Comparison of ENCODE assay signal across 13 cellular contexts in the genomic region with DNA sequence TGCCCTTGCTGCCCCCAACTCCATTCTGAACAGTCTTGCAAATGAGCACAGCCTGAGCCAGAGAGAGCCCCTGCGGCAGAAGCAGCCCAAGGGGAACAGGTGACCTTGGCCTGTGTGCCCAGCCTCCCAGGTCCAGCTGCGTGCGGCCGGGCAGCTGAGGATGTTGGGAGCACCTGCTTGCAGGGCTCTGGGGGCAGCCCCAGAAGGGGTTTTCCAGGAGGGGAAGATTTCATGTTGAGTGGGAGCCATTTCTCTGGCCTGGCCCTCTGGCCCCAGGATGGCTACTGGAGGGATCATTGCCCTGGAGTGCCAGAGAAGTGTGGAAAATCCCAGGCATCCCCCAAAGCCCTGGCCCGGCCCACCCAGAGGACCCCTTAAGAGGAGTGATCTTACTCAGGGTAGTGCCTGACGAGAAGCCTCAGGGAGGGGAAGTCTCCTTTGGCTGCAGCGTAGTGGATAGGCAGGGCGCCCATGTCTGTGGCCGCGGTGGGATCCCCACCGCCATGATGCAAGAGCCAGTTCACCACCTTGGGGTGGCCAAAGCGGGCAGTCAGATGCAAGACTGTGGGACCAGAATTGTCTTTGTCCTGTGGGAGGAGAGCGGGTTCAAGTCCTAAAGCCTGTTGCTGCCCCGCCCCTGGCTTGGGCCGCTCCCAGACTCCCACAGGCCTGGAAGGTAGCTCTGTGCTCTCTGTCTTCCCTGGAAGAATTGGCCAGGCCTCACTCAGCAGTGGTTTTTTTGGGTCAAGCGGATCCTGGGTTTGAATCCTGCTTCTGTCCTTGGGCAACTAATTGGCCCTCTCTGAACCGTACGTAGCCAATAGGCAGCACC. TPM values are rescaled to one million over a fixed set of nuclear protein-coding genes. Genes with fewer than 3 reads are reported as not detected.
DNase-seq lines count a peak whose midpoint lies in the region; ATAC-seq and TF ChIP-seq lines count a peak whose summit lies in the region.
"Had no signal": no experiment of that assay in that cellular context is flagged by ENCODE, and none has a peak within 500 bp of the region (broad histone marks: within the 10 kb centered on the region; RNA-seq: fewer than 3 reads in every experiment).

No MANE protein-coding gene starts in this region.

- POLR2A ChIA-PET in activated CD4-positive, alpha-beta memory T cell treated with anti-CD3 and anti-CD28 coated beads, Interleukin-2, amount 10 ng/mL, durations not matched to agents 7 days and 5 days (lab: Charles Lee): interaction anchor here (0.8 kb wide), 1 partner anchor 8 kb away, joined by 3 read pairs; no protein-coding TSS in a partner anchor
- POLR2A ChIA-PET in activated CD4-positive, alpha-beta memory T cell treated with anti-CD3 and anti-CD28 coated beads for 36 hours (lab: Charles Lee): interaction anchor here (1.4 kb wide), 1 partner anchor 9 kb away, joined by 4 read pairs; no protein-coding TSS in a partner anchor

- no peaks in the 10 kb centered on the region for H3K9me3 Mint-ChIP-seq in activated CD4-positive, alpha-beta memory T cell treated with anti-CD3 and anti-CD28 coated beads, Interleukin-2, amount 10 ng/mL, durations not matched to agents 7 days and 5 days
- no peaks in the 10 kb centered on the region for H3K9me3 Mint-ChIP-seq in activated CD4-positive, alpha-beta memory T cell treated with anti-CD3 and anti-CD28 coated beads for 36 hours
- no peaks in the 10 kb centered on the region for H3K9me3 Mint-ChIP-seq in stimulated activated effector memory CD8-positive, alpha-beta T cell treated with anti-CD3 and anti-CD28 coated beads, Interleukin-12 subunit alpha, Interleukin-12 subunit beta, amount 100 ng/mL, for 72 hours
- H3K9me3 Mint-ChIP-seq: activated T-helper 17 cell treated with anti-CD3 and anti-CD28 coated beads, Interleukin-2, amount 50 U/mL, for 72 hours; naive thymus-derived CD8-positive, alpha-beta T cell had no signal

- peak; percentile 15 for DNase-seq in activated CD4-positive, alpha-beta memory T cell treated with anti-CD3 and anti-CD28 coated beads, Interleukin-2, amount 10 ng/mL, durations not matched to agents 7 days and 5 days
- DNase-seq in activated CD4-positive, alpha-beta memory T cell treated with anti-CD3 and anti-CD28 coated beads for 36 hours: no peak
- peak; percentile 16 for DNase-seq in HT1080 (ENCODE audit: low read depth)
- DNase-seq in hepatic stellate cell (ENCODE audit: low spot score): peak; percentile 5
- DNase-seq in stimulated activated effector memory CD8-positive, alpha-beta T cell treated with anti-CD3 and anti-CD28 coated beads, Interleukin-12 subunit alpha, Interleukin-12 subunit beta, amount 100 ng/mL, for 72 hours (ENCODE audit: low spot score in 2 of 2): peak; percentile 8 to 55
- no peak for DNase-seq in A172 (ENCODE audit: low spot score)
- DNase-seq in C1 segment of cervical spinal cord (lab: John Stamatoyannopoulos, UW): no peak
- DNase-seq: DMS 273 treated with DMSO at 0.1 percent for 48 hours; effector CD4-positive, alpha-beta T cell; naive thymus-derived CD8-positive, alpha-beta T cell; NCI-H2081 had no signal

- no peak for ATAC-seq in stimulated activated effector memory CD8-positive, alpha-beta T cell treated with anti-CD3 and anti-CD28 coated beads, Interleukin-12 subunit alpha, Interleukin-12 subunit beta, amount 100 ng/mL, for 72 hours
- no peak for ATAC-seq in GM18505 (IDR thresholded peaks at IDR 0.05; ENCODE audit: unreplicated experiment)
- ATAC-seq: activated T-helper 17 cell treated with anti-CD3 and anti-CD28 coated beads, Interleukin-2, amount 50 U/mL, for 72 hours; naive thymus-derived CD8-positive, alpha-beta T cell had no signal

- H3K4me1 Mint-ChIP-seq in activated CD4-positive, alpha-beta memory T cell treated with anti-CD3 and anti-CD28 coated beads, Interleukin-2, amount 10 ng/mL, durations not matched to agents 7 days and 5 days: no peaks in the 10 kb centered on the region
- H3K4me1 Mint-ChIP-seq in activated CD4-positive, alpha-beta memory T cell treated with anti-CD3 and anti-CD28 coated beads for 36 hours (ENCODE audit: low read depth): no peaks in the 10 kb centered on the region
- peaks cover 7% of the 10 kb centered on the region for H3K4me1 Mint-ChIP-seq in stimulated activated effector memory CD8-positive, alpha-beta T cell treated with anti-CD3 and anti-CD28 coated beads, Interleukin-12 subunit alpha, Interleukin-12 subunit beta, amount 100 ng/mL, for 72 hours
- H3K4me1 Mint-ChIP-seq: activated T-helper 17 cell treated with anti-CD3 and anti-CD28 coated beads, Interleukin-2, amount 50 U/mL, for 72 hours; naive thymus-derived CD8-positive, alpha-beta T cell had no signal

- peaks cover 43% of the 10 kb centered on the region for H3K27me3 Mint-ChIP-seq in activated CD4-positive, alpha-beta memory T cell treated with anti-CD3 and anti-CD28 coated beads, Interleukin-2, amount 10 ng/mL, durations not matched to agents 7 days and 5 days
- peaks cover 21% of the 10 kb centered on the region for H3K27me3 Mint-ChIP-seq in activated CD4-positive, alpha-beta memory T cell treated with anti-CD3 and anti-CD28 coated beads for 36 hours

- no peak overlapping the region for H3K4me3 Mint-ChIP-seq in activated CD4-positive, alpha-beta memory T cell treated with anti-CD3 and anti-CD28 coated beads, Interleukin-2, amount 10 ng/mL, durations not matched to agents 7 days and 5 days
- no peak overlapping the region for H3K4me3 Mint-ChIP-seq in activated CD4-positive, alpha-beta memory T cell treated with anti-CD3 and anti-CD28 coated beads for 36 hours
- H3K4me3 Mint-ChIP-seq in stimulated activated effector memory CD8-positive, alpha-beta T cell treated with anti-CD3 and anti-CD28 coated beads, Interleukin-12 subunit alpha, Interleukin-12 subunit beta, amount 100 ng/mL, for 72 hours: no peak overlapping the region
- H3K4me3 Mint-ChIP-seq: activated T-helper 17 cell treated with anti-CD3 and anti-CD28 coated beads, Interleukin-2, amount 50 U/mL, for 72 hours; naive thymus-derived CD8-positive, alpha-beta T cell had no signal

- intact Hi-C loops in activated CD4-positive, alpha-beta memory T cell treated with anti-CD3 and anti-CD28 coated beads for 36 hours (cut with micrococcal nuclease): loop anchor here (10.0 kb wide), 1 partner anchor 185 kb away; no protein-coding TSS in a partner anchor

- TF ChIP-seq POLR2A in GM18505 (IDR thresholded peaks at IDR 0.05; ENCODE audit: borderline replicate concordance, extremely low read depth, insufficient read depth, insufficient read length): no peak

- H3K27ac Mint-ChIP-seq in activated CD4-positive, alpha-beta memory T cell treated with anti-CD3 and anti-CD28 coated beads, Interleukin-2, amount 10 ng/mL, durations not matched to agents 7 days and 5 days: no peak overlapping the region
- no peak overlapping the region for H3K27ac Mint-ChIP-seq in activated CD4-positive, alpha-beta memory T cell treated with anti-CD3 and anti-CD28 coated beads for 36 hours
- H3K27ac Mint-ChIP-seq in stimulated activated effector memory CD8-positive, alpha-beta T cell treated with anti-CD3 and anti-CD28 coated beads, Interleukin-12 subunit alpha, Interleukin-12 subunit beta, amount 100 ng/mL, for 72 hours: no peak overlapping the region
- H3K27ac Mint-ChIP-seq: activated T-helper 17 cell treated with anti-CD3 and anti-CD28 coated beads, Interleukin-2, amount 50 U/mL, for 72 hours had no signal

- no peaks in the 10 kb centered on the region for H3K36me3 Mint-ChIP-seq in activated CD4-positive, alpha-beta memory T cell treated with anti-CD3 and anti-CD28 coated beads, Interleukin-2, amount 10 ng/mL, durations not matched to agents 7 days and 5 days (ENCODE audit: low read depth)
- H3K36me3 Mint-ChIP-seq in activated CD4-positive, alpha-beta memory T cell treated with anti-CD3 and anti-CD28 coated beads for 36 hours: no peaks in the 10 kb centered on the region
- H3K36me3 Mint-ChIP-seq in stimulated activated effector memory CD8-positive, alpha-beta T cell treated with anti-CD3 and anti-CD28 coated beads, Interleukin-12 subunit alpha, Interleukin-12 subunit beta, amount 100 ng/mL, for 72 hours: no peaks in the 10 kb centered on the region
- H3K36me3 Mint-ChIP-seq: naive thymus-derived CD8-positive, alpha-beta T cell had no signal

- CTCF ChIA-PET in activated CD4-positive, alpha-beta memory T cell treated with anti-CD3 and anti-CD28 coated beads, Interleukin-2, amount 10 ng/mL, durations not matched to agents 7 days and 5 days (lab: Charles Lee): no interaction called here
- CTCF ChIA-PET in activated CD4-positive, alpha-beta memory T cell treated with anti-CD3 and anti-CD28 coated beads for 36 hours (lab: Charles Lee): interaction anchor here (1.3 to 1.5 kb wide), 2 partner anchors 13 to 17 kb away, joined by 5 read pairs; no protein-coding TSS in a partner anchor

RNA-seq across cellular contexts. Expression of a gene that starts 20.5 kb away (rescaled TPM):
- 1,000 to 10,000 TPM; 1,570 to 1,691 TPM for total RNA-seq in activated CD4-positive, alpha-beta memory T cell treated with anti-CD3 and anti-CD28 coated beads, Interleukin-2, amount 10 ng/mL, durations not matched to agents 7 days and 5 days
- 1,000 to 10,000 TPM; 1,390 to 1,409 TPM for total RNA-seq in activated CD4-positive, alpha-beta memory T cell treated with anti-CD3 and anti-CD28 coated beads for 36 hours
- total RNA-seq in HT1080 (2014; rRNA removed; shearing (Covaris generic)): under 0.01 TPM in 1 of 2 replicates, not detected in the other
- not detected in 2 replicates for polyA plus RNA-seq in HT1080 (2015; cell fraction: cytosol; rRNA removed)
- polyA plus RNA-seq in HT1080 (2015; cell fraction: nucleus; rRNA removed): not detected in 2 replicates
- under 0.01 and 255 TPM in 2 replicates for total RNA-seq in A172 (2014; rRNA removed; shearing (Covaris generic))

RNA-seq across cellular contexts. Expression of a gene that starts 53.0 kb away (rescaled TPM):
- total RNA-seq in activated CD4-positive, alpha-beta memory T cell treated with anti-CD3 and anti-CD28 coated beads, Interleukin-2, amount 10 ng/mL, durations not matched to agents 7 days and 5 days: 1,000 to 10,000 TPM; 1,570 to 1,691 TPM
- total RNA-seq in activated CD4-positive, alpha-beta memory T cell treated with anti-CD3 and anti-CD28 coated beads for 36 hours: 1,000 to 10,000 TPM; 1,390 to 1,409 TPM
- under 0.01 TPM in 1 of 2 replicates, not detected in the other for total RNA-seq in HT1080 (2014; rRNA removed; shearing (Covaris generic))
- not detected in 2 replicates for polyA plus RNA-seq in HT1080 (2015; cell fraction: cytosol; rRNA removed)
- not detected in 2 replicates for polyA plus RNA-seq in HT1080 (2015; cell fraction: nucleus; rRNA removed)
- under 0.01 and 255 TPM in 2 replicates for total RNA-seq in A172 (2014; rRNA removed; shearing (Covaris generic))

Comparison
In these comparisons a context has a peak if more than half of its experiments do, and no peak if none do; other contexts are left out.
1. DNase-seq: peak in activated CD4-positive, alpha-beta memory T cell treated with anti-CD3 and anti-CD28 coated beads, Interleukin-2, amount 10 ng/mL, durations not matched to agents 7 days and 5 days (single experiment), HT1080 (single experiment), hepatic stellate cell (single experiment) and stimulated activated effector memory CD8-positive, alpha-beta T cell treated with anti-CD3 and anti-CD28 coated beads, Interleukin-12 subunit alpha, Interleukin-12 subunit beta, amount 100 ng/mL, for 72 hours (2 of 2); none in activated CD4-positive, alpha-beta memory T cell treated with anti-CD3 and anti-CD28 coated beads for 36 hours (single experiment), A172 (single experiment) and C1 segment of cervical spinal cord (0 of 14).